ENCODE assay signal across 1 cellular context in genomic region chr16:89466920-89467319, GRCh38.
TF ChIP-seq lines count a peak whose summit lies in the region.

No MANE protein-coding gene starts in this region.

TF ChIP-seq in HEK293, 187 proteins besides CTCF, POLR2A, EP300 and RAD21 (continued from another document):
- TF ChIP-seq PRDM4 (tag by site-specific recombination; IDR thresholded peaks at IDR 0.05) (0 out of 2 replicates have a peak, but pooled peaks have one; percentile 1), REST (tag by site-specific recombination; IDR thresholded peaks at IDR 0.05) (no peak), PRDM6 (tag by site-specific recombination; IDR thresholded peaks at IDR 0.05) (no peak), ZNF433 (tag by site-specific recombination; IDR thresholded peaks at IDR 0.05; ENCODE audit: low read depth) (no peak), ZNF146 (tag by site-specific recombination; IDR thresholded peaks at IDR 0.05) (no peak), ZNF677 (tag by site-specific recombination; IDR thresholded peaks at IDR 0.05) (no peak), ZNF623 (tag by site-specific recombination; IDR thresholded peaks at IDR 0.05) (no peak), ZNF148 (tag by site-specific recombination; IDR thresholded peaks at IDR 0.05; ENCODE audit: borderline replicate concordance) (no peak), ZNF404 (tag by site-specific recombination; IDR thresholded peaks at IDR 0.05) (no peak), SP7 (tag by site-specific recombination; IDR thresholded peaks at IDR 0.05) (no peak), ZIC2 (tag by site-specific recombination; IDR thresholded peaks at IDR 0.05) (peak; percentile 35; the same call in 1 of the 2 replicates), SCRT2 (tag by site-specific recombination; IDR thresholded peaks at IDR 0.05) (no peak), HOXD13 (CRISPR knock-in tag; IDR thresholded peaks at IDR 0.05; ENCODE audit: borderline replicate concordance) (no peak), ZNF692 (tag by site-specific recombination; IDR thresholded peaks at IDR 0.05) (no peak), ZNF843 (tag by site-specific recombination; IDR thresholded peaks at IDR 0.05) (no peak), ZNF423 (tag by site-specific recombination; IDR thresholded peaks at IDR 0.05) (0 out of 2 replicates have a peak, but pooled peaks have one; percentile 42), BCL11B (tag by site-specific recombination; IDR thresholded peaks at IDR 0.05; ENCODE audit: low read depth) (no peak)
- TF ChIP-seq, protein P1, sequence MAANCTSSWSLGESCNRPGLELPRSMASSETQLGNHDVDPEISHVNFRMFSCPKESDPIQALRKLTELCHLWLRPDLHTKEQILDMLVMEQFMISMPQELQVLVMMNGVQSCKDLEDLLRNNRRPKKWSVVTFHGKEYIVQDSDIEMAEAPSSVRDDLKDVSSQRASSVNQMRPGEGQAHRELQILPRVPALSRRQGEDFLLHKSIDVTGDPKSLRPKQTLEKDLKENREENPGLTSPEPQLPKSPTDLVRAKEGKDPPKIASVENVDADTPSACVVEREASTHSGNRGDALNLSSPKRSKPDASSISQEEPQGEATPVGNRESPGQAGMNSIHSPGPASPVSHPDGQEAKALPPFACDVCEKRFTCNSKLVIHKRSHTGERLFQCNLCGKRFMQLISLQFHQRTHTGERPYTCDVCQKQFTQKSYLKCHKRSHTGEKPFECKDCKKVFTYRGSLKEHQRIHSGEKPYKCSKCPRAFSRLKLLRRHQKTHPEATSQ (tag by site-specific recombination; IDR thresholded peaks at IDR 0.05) = no peak
- TF ChIP-seq, protein P2, sequence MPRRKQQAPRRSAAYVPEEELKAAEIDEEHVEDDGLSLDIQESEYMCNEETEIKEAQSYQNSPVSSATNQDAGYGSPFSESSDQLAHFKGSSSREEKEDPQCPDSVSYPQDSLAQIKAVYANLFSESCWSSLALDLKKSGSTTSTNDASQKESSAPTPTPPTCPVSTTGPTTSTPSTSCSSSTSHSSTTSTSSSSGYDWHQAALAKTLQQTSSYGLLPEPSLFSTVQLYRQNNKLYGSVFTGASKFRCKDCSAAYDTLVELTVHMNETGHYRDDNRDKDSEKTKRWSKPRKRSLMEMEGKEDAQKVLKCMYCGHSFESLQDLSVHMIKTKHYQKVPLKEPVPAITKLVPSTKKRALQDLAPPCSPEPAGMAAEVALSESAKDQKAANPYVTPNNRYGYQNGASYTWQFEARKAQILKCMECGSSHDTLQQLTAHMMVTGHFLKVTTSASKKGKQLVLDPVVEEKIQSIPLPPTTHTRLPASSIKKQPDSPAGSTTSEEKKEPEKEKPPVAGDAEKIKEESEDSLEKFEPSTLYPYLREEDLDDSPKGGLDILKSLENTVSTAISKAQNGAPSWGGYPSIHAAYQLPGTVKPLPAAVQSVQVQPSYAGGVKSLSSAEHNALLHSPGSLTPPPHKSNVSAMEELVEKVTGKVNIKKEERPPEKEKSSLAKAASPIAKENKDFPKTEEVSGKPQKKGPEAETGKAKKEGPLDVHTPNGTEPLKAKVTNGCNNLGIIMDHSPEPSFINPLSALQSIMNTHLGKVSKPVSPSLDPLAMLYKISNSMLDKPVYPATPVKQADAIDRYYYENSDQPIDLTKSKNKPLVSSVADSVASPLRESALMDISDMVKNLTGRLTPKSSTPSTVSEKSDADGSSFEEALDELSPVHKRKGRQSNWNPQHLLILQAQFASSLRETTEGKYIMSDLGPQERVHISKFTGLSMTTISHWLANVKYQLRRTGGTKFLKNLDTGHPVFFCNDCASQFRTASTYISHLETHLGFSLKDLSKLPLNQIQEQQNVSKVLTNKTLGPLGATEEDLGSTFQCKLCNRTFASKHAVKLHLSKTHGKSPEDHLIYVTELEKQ (tag by site-specific recombination; IDR thresholded peaks at IDR 0.05; ENCODE audit: borderline replicate concordance) = no peak
TF ChIP-seq in HEK293: peak in this region for 3.
